Comparison of ENCODE assay signal across 16 cellular contexts in the genomic region with DNA sequence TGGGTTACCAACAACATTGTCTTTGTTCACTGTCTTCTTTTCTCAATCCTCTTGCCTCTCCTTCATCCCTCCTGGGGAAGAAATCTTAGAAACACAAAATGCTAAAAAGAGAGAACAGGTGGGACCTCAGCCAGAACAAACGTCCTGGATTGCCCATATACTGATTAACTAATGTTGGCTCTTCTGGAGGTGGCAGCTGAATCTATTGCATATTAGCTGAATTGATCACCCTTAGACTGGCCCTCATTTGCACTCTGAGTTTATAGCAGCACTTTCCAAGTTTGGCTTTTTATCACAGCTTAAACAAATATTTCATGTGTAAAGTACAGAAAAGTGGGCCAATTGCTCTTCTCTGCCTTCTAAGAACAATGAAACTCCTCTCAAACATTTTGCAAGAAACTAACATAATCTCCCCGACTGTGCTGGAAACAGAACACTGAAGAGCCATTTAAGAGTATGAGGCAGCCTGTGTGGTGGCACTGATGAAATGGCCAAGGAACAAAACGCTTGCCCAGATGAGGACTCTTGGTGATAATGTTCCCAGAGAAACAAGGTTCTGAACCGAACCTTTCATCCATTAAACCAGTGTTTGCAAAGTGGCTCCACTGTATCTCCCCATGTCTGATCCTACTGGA.
DNase-seq lines count a peak whose midpoint lies in the region; ATAC-seq, FAIRE-seq and TF ChIP-seq lines count a peak whose summit lies in the region.
"Had no signal": no experiment of that assay in that cellular context is flagged by ENCODE, and none has a peak within 500 bp of the region (broad histone marks: within the 10 kb centered on the region; RNA-seq: fewer than 3 reads in every experiment).

No MANE protein-coding gene starts in this region.

- no peak for ATAC-seq in K562
- ATAC-seq: Right ventricle myocardium inferior had no signal

- TF ChIP-seq POLR2A in K562 (conservative IDR thresholded peaks at IDR 0.05), result no peak

- POLR2A ChIA-PET in K562 (lab: Yijun Ruan, JAX), result interaction anchor here (0.6 kb wide), 1 partner anchor 268 kb away, joined by 3 read pairs; no protein-coding TSS in a partner anchor

- H3K36me3 ChIP-seq in K562 (ENCODE audit: control insufficient read depth, insufficient read depth, low read length) (no peaks in the 10 kb centered on the region), mesenchymal stem cell (ENCODE audit: control insufficient read depth in 1 of 2, insufficient read depth in 2 of 2, low read depth in 1 of 2, low read length in 2 of 2) (no peaks in the 10 kb centered on the region)
- H3K36me3 ChIP-seq: HAP-1 had no signal

- H4K8ac ChIP-seq in mesenchymal stem cell (ENCODE audit: low read length), result no peak overlapping the region

- H3K27ac Mint-ChIP-seq in type B pancreatic cell, result peak overlapping the region; percentile 22
- no peak overlapping the region for H3K27ac Mint-ChIP-seq in glutamatergic neuron (ENCODE audit: unreplicated experiment)
- H3K27ac Mint-ChIP-seq: CD8-positive, alpha-beta memory T cell had no signal

- no peaks in the 10 kb centered on the region for H3K79me1 ChIP-seq in mesenchymal stem cell (replicated peaks; ENCODE audit: low read length, poor library complexity, severe bottlenecking)

- H3K18ac ChIP-seq in mesenchymal stem cell (ENCODE audit: low read depth in 1 of 2, low read length in 2 of 2), result peak overlapping the region in 1 of 2 experiments; percentile 77

- peak overlapping the region; percentile 21; the same call in 1 of the 2 replicates for H2AFZ ChIP-seq in K562 (ENCODE audit: low read depth, low read length)
- H2AFZ ChIP-seq in mesenchymal stem cell (ENCODE audit: low read depth, low read length), result no peak overlapping the region
- H2AFZ ChIP-seq: PC-9 had no signal

- DNase-seq in HTR-8/SVneo (ENCODE audit: insufficient read length, low spot score), result no peak
- no peak for DNase-seq in K562 (ENCODE audit: extremely low read depth in 1 of 4, low spot score in 3 of 4)
- DNase-seq in mesenchymal stem cell, result no peak
- no peak for DNase-seq in type B pancreatic cell (ENCODE audit: extremely low spot score, unreplicated experiment)
- no peak for DNase-seq in glutamatergic neuron
- DNase-seq in GM13977 (ENCODE audit: low spot score), result no peak
- no peak for DNase-seq in HK-2 (ENCODE audit: unreplicated experiment)
- DNase-seq: CD8-positive, alpha-beta memory T cell; DMS 273 treated with DMSO at 0.1 percent for 48 hours; KBM-7; NCI-H2107; NCI-H446 had no signal

- H3K79me2 ChIP-seq in K562 (ENCODE audit: control insufficient read depth, insufficient read depth, low read length), result no peaks in the 10 kb centered on the region

- H3K9me1 ChIP-seq in K562 (ENCODE audit: control insufficient read depth, insufficient read depth, low read length), result no peaks in the 10 kb centered on the region

- H3K4me1 ChIP-seq in K562 (replicated peaks in 1 of 2; ENCODE audit: control insufficient read depth in 2 of 2, insufficient read depth in 2 of 2, low read length in 2 of 2) (peaks cover 0 to 3% of the 10 kb centered on the region in 2 experiments; a peak in 1 of 5 replicates), mesenchymal stem cell (ENCODE audit: control insufficient read depth, insufficient read depth, low read depth, low read length) (peaks cover 2% of the 10 kb centered on the region)
- H3K4me1 ChIP-seq: HAP-1 had no signal

- H2BK12ac ChIP-seq in mesenchymal stem cell (ENCODE audit: low read length in 2 of 2), result no peak overlapping the region

- H2BK15ac ChIP-seq in mesenchymal stem cell (ENCODE audit: low read depth, poor library complexity, severe bottlenecking), result peak overlapping the region; percentile 77

- H3K9me3 Mint-ChIP-seq in type B pancreatic cell, result peaks cover 10% of the 10 kb centered on the region
- no peaks in the 10 kb centered on the region for H3K9me3 Mint-ChIP-seq in glutamatergic neuron (ENCODE audit: unreplicated experiment)

- FAIRE-seq in HTR-8/SVneo (lab: Jason Lieb, UNC), result peak; percentile 80
- FAIRE-seq in K562 (lab: Jason Lieb, UNC), result no peak

- H2BK5ac ChIP-seq in mesenchymal stem cell (ENCODE audit: low read depth, low read length, poor library complexity, severe bottlenecking), result no peak overlapping the region

- H3K27me3 Mint-ChIP-seq in type B pancreatic cell, result no peaks in the 10 kb centered on the region
- no peaks in the 10 kb centered on the region for H3K27me3 Mint-ChIP-seq in glutamatergic neuron (ENCODE audit: unreplicated experiment)

- H3K27me3 ChIP-seq in K562 (ENCODE audit: control insufficient read depth in 2 of 2, insufficient read depth in 2 of 2, low read length in 2 of 2) (peaks cover 3 to 13% of the 10 kb centered on the region in 2 experiments; a peak in 3 of 5 replicates), mesenchymal stem cell (ENCODE audit: control insufficient read depth in 1 of 2, insufficient read depth in 1 of 2, low read length in 2 of 2) (peaks cover 13 to 25% of the 10 kb centered on the region in 2 experiments)

- no peak overlapping the region for H3K14ac ChIP-seq in mesenchymal stem cell (ENCODE audit: low read length in 2 of 2)

- no peaks in the 10 kb centered on the region for H4K20me1 ChIP-seq in K562 (replicated peaks; ENCODE audit: control insufficient read depth, insufficient read depth, low read length)

- intact Hi-C loops in K562 (cut with micrococcal nuclease), result no loop called here

- BruUV-seq in K562 (replicated peaks; lab: Mats Ljungman, UMichigan), result no TSS peak

- in situ Hi-C loops in K562 (cut with MboI), result no loop called here
- in situ Hi-C loops in GM13977 (cut with MboI; ENCODE audit: low pct_unique_long_range_greater_than_20kb, low sequenced_read_pairs, unreplicated experiment), result no loop called here

- H3K4me3 Mint-ChIP-seq in type B pancreatic cell (peak overlapping the region; percentile 0), glutamatergic neuron (ENCODE audit: unreplicated experiment) (no peak overlapping the region)
- H3K4me3 Mint-ChIP-seq: CD8-positive, alpha-beta memory T cell had no signal

- TF ChIP-seq RAD21 in K562 (CRISPR knock-in tag; conservative IDR thresholded peaks at IDR 0.05 in 1 of 2, IDR thresholded peaks at IDR 0.05 in 1 of 2), result no peak

- H3K9me3 ChIP-seq in K562 (replicated peaks; ENCODE audit: control insufficient read depth, insufficient read depth, low read depth, low read length), result no peaks in the 10 kb centered on the region
- H3K9me3 ChIP-seq in mesenchymal stem cell (ENCODE audit: control insufficient read depth, low read length), result no peaks in the 10 kb centered on the region
- H3K9me3 ChIP-seq: HAP-1 had no signal

- H3K9ac ChIP-seq in K562 (ENCODE audit: insufficient read depth in 1 of 2, low read depth in 2 of 2, low read length in 2 of 2), result no peak overlapping the region
- H3K9ac ChIP-seq in mesenchymal stem cell (ENCODE audit: low read length), result no peak overlapping the region

- H3K27ac ChIP-seq in K562 (ENCODE audit: extremely low read depth, low read depth, low read length), result no peak overlapping the region
- no peak overlapping the region for H3K27ac ChIP-seq in mesenchymal stem cell (ENCODE audit: low read length, poor library complexity, severe bottlenecking)
- H3K27ac ChIP-seq: PC-9, SK-N-MC had no signal

- TF ChIP-seq CTCF in K562 (IDR thresholded peaks at IDR 0.05 in 2 of 3, conservative IDR thresholded peaks at IDR 0.05 in 1 of 3; ENCODE audit: insufficient read depth in 2 of 3, low read depth in 1 of 3, low read length in 3 of 3) (no peak), type B pancreatic cell (conservative IDR thresholded peaks at IDR 0.05) (no peak), glutamatergic neuron (IDR thresholded peaks at IDR 0.05; ENCODE audit: partially characterized antibody, unreplicated experiment) (no peak), GM13977 (IDR thresholded peaks at IDR 0.05; ENCODE audit: extremely low read depth, insufficient read depth, missing control alignments) (no peak)

- CTCF ChIA-PET in K562 (lab: Yijun Ruan, JAX; ENCODE audit: low intra/inter-chr PET ratio), result no interaction called here

- no peak overlapping the region for H4K91ac ChIP-seq in mesenchymal stem cell (ENCODE audit: low read length)

- peaks cover 24% of the 10 kb centered on the region for H3K4me1 Mint-ChIP-seq in type B pancreatic cell (ENCODE audit: unreplicated experiment)
- H3K4me1 Mint-ChIP-seq in glutamatergic neuron (ENCODE audit: low read depth, unreplicated experiment), result peaks cover 10% of the 10 kb centered on the region
- H3K4me1 Mint-ChIP-seq: CD8-positive, alpha-beta memory T cell had no signal

- H2BK120ac ChIP-seq in mesenchymal stem cell (ENCODE audit: low read depth, low read length), result no peak overlapping the region

- 3% methylated on average over 4 of the region's 4 CpGs for WGBS in K562 (ENCODE audit: insufficient coverage, low coverage, missing lambda C conversion rate)
- WGBS in mesenchymal stem cell, result 97% methylated on average over 4 of the region's 4 CpGs

- TF ChIP-seq EP300 in K562 (IDR thresholded peaks at IDR 0.05; ENCODE audit: low read length), result no peak

- H3K4me3 ChIP-seq in K562 (no peak overlapping the region), mesenchymal stem cell (ENCODE audit: insufficient read depth in 1 of 2, low read depth in 1 of 2, low read length in 2 of 2) (no peak overlapping the region)
- H3K4me3 ChIP-seq: HAP-1, PC-9, SK-N-MC had no signal

- no peak overlapping the region for H3K23ac ChIP-seq in mesenchymal stem cell (ENCODE audit: low read length in 2 of 2)

- no peak overlapping the region for H3K4ac ChIP-seq in mesenchymal stem cell (ENCODE audit: low read depth in 1 of 2, low read length in 2 of 2)

- no peak overlapping the region for H2AK5ac ChIP-seq in mesenchymal stem cell (ENCODE audit: low read length, severe bottlenecking)

- H3K4me2 ChIP-seq in K562 (ENCODE audit: insufficient read depth, low read length), result no peak overlapping the region
- no peak overlapping the region for H3K4me2 ChIP-seq in mesenchymal stem cell (ENCODE audit: low read length, poor library complexity, severe bottlenecking)
- H3K4me2 ChIP-seq: PC-9 had no signal

- H3K36me3 Mint-ChIP-seq in type B pancreatic cell (peaks cover 3% of the 10 kb centered on the region), glutamatergic neuron (ENCODE audit: unreplicated experiment) (no peaks in the 10 kb centered on the region)
- H3K36me3 Mint-ChIP-seq: CD8-positive, alpha-beta memory T cell had no signal

TF ChIP-seq in K562, 482 proteins besides CTCF, POLR2A, EP300 and RAD21 (continues in another document):
- TF ChIP-seq RBM25 (IDR thresholded peaks at IDR 0.05; ENCODE audit: low read depth, low read length, severe bottlenecking) (no peak), RFX1 (IDR thresholded peaks at IDR 0.05) (no peak), RFX7 (CRISPR knock-in tag; IDR thresholded peaks at IDR 0.05) (no peak), ZNF583 (CRISPR knock-in tag; IDR thresholded peaks at IDR 0.05) (no peak), TGIF2 (CRISPR knock-in tag; IDR thresholded peaks at IDR 0.05) (no peak)
